3 cellular contexts compared by ENCODE assay signal in the genomic region with DNA sequence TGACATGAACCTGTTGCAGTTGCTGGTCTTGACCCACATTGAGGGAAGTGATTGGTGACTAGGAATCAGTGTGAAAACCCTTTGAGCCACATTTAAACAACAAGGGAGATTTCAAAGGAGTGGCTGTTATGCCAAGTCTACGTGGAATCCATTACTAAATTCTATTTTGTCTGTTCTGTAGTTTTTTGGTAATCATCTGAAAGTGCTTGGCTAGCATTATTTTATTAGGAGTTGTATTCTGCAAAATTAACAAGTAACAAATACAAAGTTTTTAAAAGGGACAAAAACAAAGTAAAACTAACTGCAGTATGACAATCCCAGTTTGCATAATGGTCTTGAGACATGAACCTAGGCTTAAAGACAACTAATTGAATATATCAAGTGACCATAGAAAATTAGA.
TF ChIP-seq lines count a peak whose summit lies in the region.

No MANE protein-coding gene starts in this region.

TF ChIP-seq in HepG2, 621 proteins besides CTCF, POLR2A, EP300 and RAD21:
- TF ChIP-seq MAFF (IDR thresholded peaks at IDR 0.05; ENCODE audit: low read depth, low read length) (peak; percentile 39), MAFK (conservative IDR thresholded peaks at IDR 0.05 in 1 of 2, IDR thresholded peaks at IDR 0.05 in 1 of 2; ENCODE audit: low read length in 2 of 2) (peak in 1 of 2 experiments; percentile 40; a peak in 2 of 4 replicates), ZNF225 (CRISPR knock-in tag; IDR thresholded peaks at IDR 0.05) (no peak), NFKB2 (CRISPR knock-in tag; IDR thresholded peaks at IDR 0.05; ENCODE audit: borderline replicate concordance) (no peak)

TF ChIP-seq in IMR-90, 13 proteins besides CTCF, POLR2A, EP300 and RAD21:
- peak; percentile 23; the same call in 1 of the 2 replicates for TF ChIP-seq MAFK (IDR thresholded peaks at IDR 0.05; ENCODE audit: low read depth, low read length)
- TF ChIP-seq, protein P1, sequence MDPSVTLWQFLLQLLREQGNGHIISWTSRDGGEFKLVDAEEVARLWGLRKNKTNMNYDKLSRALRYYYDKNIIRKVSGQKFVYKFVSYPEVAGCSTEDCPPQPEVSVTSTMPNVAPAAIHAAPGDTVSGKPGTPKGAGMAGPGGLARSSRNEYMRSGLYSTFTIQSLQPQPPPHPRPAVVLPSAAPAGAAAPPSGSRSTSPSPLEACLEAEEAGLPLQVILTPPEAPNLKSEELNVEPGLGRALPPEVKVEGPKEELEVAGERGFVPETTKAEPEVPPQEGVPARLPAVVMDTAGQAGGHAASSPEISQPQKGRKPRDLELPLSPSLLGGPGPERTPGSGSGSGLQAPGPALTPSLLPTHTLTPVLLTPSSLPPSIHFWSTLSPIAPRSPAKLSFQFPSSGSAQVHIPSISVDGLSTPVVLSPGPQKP (IDR thresholded peaks at IDR 0.05; ENCODE audit: borderline replicate concordance, low read depth, low read length): no peak

TF ChIP-seq in K562, 482 proteins besides CTCF, POLR2A, EP300 and RAD21:
- no peak for TF ChIP-seq OTX1 (CRISPR knock-in tag; IDR thresholded peaks at IDR 0.05)
- no peak for TF ChIP-seq ZFX (CRISPR knock-in tag; IDR thresholded peaks at IDR 0.05)
- TF ChIP-seq ESRRA (IDR thresholded peaks at IDR 0.05; ENCODE audit: borderline replicate concordance, low read depth): no peak
- TF ChIP-seq, protein P2, sequence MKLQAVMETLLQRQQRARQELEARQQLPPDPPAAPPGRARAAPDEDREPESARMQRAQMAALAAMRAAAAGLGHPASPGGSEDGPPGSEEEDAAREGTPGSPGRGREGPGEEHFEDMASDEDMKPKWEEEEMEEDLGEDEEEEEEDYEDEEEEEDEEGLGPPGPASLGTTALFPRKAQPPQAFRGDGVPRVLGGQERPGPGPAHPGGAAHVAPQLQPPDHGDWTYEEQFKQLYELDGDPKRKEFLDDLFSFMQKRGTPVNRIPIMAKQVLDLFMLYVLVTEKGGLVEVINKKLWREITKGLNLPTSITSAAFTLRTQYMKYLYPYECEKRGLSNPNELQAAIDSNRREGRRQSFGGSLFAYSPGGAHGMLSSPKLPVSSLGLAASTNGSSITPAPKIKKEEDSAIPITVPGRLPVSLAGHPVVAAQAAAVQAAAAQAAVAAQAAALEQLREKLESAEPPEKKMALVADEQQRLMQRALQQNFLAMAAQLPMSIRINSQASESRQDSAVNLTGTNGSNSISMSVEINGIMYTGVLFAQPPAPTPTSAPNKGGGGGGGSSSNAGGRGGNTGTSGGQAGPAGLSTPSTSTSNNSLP (IDR thresholded peaks at IDR 0.05; ENCODE audit: borderline replicate concordance, low read depth, low read length): no peak
- TF ChIP-seq ZNF316 (IDR thresholded peaks at IDR 0.05): peak; percentile 56
- no peak for TF ChIP-seq HMGXB4 (CRISPR knock-in tag; IDR thresholded peaks at IDR 0.05)
- no peak for TF ChIP-seq XRCC5 (IDR thresholded peaks at IDR 0.05; ENCODE audit: low read depth, low read length)
- peak; percentile 20; the same call in 1 of the 2 replicates for TF ChIP-seq C11orf30 (IDR thresholded peaks at IDR 0.05; ENCODE audit: low read depth)
- no peak for TF ChIP-seq ZC3H4 (CRISPR knock-in tag; IDR thresholded peaks at IDR 0.05; ENCODE audit: borderline replicate concordance)
- no peak for TF ChIP-seq RNF2 (IDR thresholded peaks at IDR 0.05)
- no peak for TF ChIP-seq ZBTB26 (CRISPR knock-in tag; IDR thresholded peaks at IDR 0.05)
